Comparison of ENCODE assay signal across 26 cellular contexts in the genomic region with DNA sequence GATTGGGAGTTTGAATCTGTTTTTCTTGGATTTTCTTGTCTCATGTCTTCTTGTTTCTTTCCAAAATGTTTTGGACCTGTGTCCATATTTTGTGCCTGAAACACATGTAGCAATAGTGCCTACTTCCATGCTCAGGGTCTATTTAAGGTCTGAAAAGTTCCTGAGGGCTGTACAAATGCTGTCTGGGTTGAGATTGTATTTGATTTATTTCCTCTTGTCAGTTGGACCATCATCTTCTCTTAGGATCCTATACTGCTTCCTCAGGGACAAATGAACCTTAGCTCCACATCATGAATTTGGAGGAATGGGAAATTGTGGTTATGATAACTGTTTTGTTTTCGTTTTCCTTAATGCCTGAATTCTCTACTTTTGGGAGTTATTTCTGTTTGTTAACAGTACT.
"Had no signal": no experiment of that assay in that cellular context is flagged by ENCODE, and none has a peak within 500 bp of the region (broad histone marks: within the 10 kb centered on the region; RNA-seq: fewer than 3 reads in every experiment).

No MANE protein-coding gene starts in this region.

- H3K27me3 ChIP-seq: neutrophil, pancreas, right lobe of liver, sigmoid colon, stomach, thyroid gland, tibial nerve, upper lobe of left lung, vagina had no signal

- H3K4me1 ChIP-seq: prostate gland, right lobe of liver, vagina had no signal

- DNase-seq: nephron progenitor cell; nucleus accumbens; pancreas; retina; right cardiac atrium; right lobe of liver; sigmoid colon; small intestine; stimulated activated CD4-positive, alpha-beta T cell treated with anti-CD3 and anti-CD28 coated beads, Interleukin-15, amount 100 ng/mL, for 24 hours; stimulated activated CD4-positive, alpha-beta T cell treated with anti-CD3 and anti-CD28 coated beads, Interleukin-2, amount 100 ng/mL, for 24 hours; stimulated activated CD4-positive, alpha-beta T cell treated with anti-CD3 and anti-CD28 coated beads, Interleukin-2, amount 100 ng/mL, for 48 hours; stimulated activated CD4-positive, alpha-beta T cell treated with anti-CD3 and anti-CD28 coated beads, Interleukin-4, amount 100 ng/mL, for 24 hours; stimulated activated naive B cell treated with anti-CD40 and anti-IgM and Interleukin-4, amounts not matched to agents 10 μg/mL and 1 μg/mL and 100 μg/mL, for 72 hours; stimulated activated naive CD4-positive, alpha-beta T cell treated with Interleukin-2 at 50 U/mL for 16 hours; stomach; thyroid gland; trophoblast cell; upper lobe of left lung had no signal

- H3K36me3 ChIP-seq: pancreas, prostate gland, right lobe of liver, sigmoid colon, thoracic aorta, thyroid gland, upper lobe of left lung, vagina had no signal

- H3K4me3 ChIP-seq: pancreas, prostate gland, right lobe of liver, sigmoid colon, stomach, thoracic aorta, thyroid gland, tibial nerve, upper lobe of left lung, vagina had no signal

- H3K9me3 ChIP-seq: neutrophil, pancreas, prostate gland, right lobe of liver, sigmoid colon, stomach, thoracic aorta, thyroid gland, tibial nerve, upper lobe of left lung, vagina had no signal

- H3K27ac ChIP-seq: neutrophil, pancreas, prostate gland, right lobe of liver, sigmoid colon, stomach, thoracic aorta, thyroid gland, tibial nerve, upper lobe of left lung, vagina had no signal

- ATAC-seq: natural killer cell treated with Interleukin-12 subunit alpha and Interleukin-12 subunit beta and Interleukin-15 and Interleukin-18, amount 100 ng/mL, for 72 hours; pancreas; right cardiac atrium; right lobe of liver; stimulated activated effector memory CD8-positive, alpha-beta T cell treated with anti-CD3 and anti-CD28 coated beads, Interleukin-12 subunit alpha, Interleukin-12 subunit beta, amount 100 ng/mL, for 72 hours; stimulated activated naive B cell treated with anti-CD40 and anti-IgM and Interleukin-4, amounts not matched to agents 10 μg/mL and 1 μg/mL and 100 μg/mL, for 72 hours had no signal

- FAIRE-seq: pancreas, small intestine, urothelium cell line had no signal
